16 cellular contexts compared by ENCODE assay signal in genomic region chr2:222479855-222480254, GRCh38. TPM values are rescaled to one million over a fixed set of nuclear protein-coding genes. Genes with fewer than 3 reads are reported as not detected.
DNase-seq lines count a peak whose midpoint lies in the region; ATAC-seq and TF ChIP-seq lines count a peak whose summit lies in the region.
"Had no signal": no experiment of that assay in that cellular context is flagged by ENCODE, and none has a peak within 500 bp of the region (broad histone marks: within the 10 kb centered on the region; RNA-seq: fewer than 3 reads in every experiment).

No MANE protein-coding gene starts in this region.

- CTCF ChIA-PET in HEK293 (lab: Yijun Ruan, JAX) (interaction anchor here (0.6 kb wide), 1 partner anchor 73 kb away, joined by 3 read pairs; no protein-coding TSS in a partner anchor), SK-N-SH (lab: Yijun Ruan, JAX) (interaction anchor here (0.7 to 5.4 kb wide), 3 partner anchors 12 to 161 kb away, joined by 3 to 42 read pairs (median 3); a partner anchor contains a TSS)

- H3K27me3 ChIP-seq in SK-N-SH (ENCODE audit: insufficient read depth) (no peaks in the 10 kb centered on the region), foreskin keratinocyte (peaks cover 61% of the 10 kb centered on the region)
- H3K27me3 ChIP-seq: MG63 had no signal

- no peak for TF ChIP-seq EP300 in SK-N-SH (IDR thresholded peaks at IDR 0.05; ENCODE audit: borderline replicate concordance in 1 of 2, low read depth in 1 of 2, low read length in 1 of 2)

- no peaks in the 10 kb centered on the region for H3K9me3 ChIP-seq in HEK293 (ENCODE audit: control insufficient read depth, insufficient read depth, low read depth, low read length)
- no peaks in the 10 kb centered on the region for H3K9me3 ChIP-seq in SK-N-SH
- H3K9me3 ChIP-seq: MG63 had no signal

- no peak overlapping the region for H3K9ac ChIP-seq in SK-N-SH

- H3K27ac ChIP-seq in HEK293 (ENCODE audit: extremely low read depth, low read depth, low read length) (no peak overlapping the region), SK-N-SH (ENCODE audit: low read depth in 2 of 2, low read length in 1 of 2) (no peak overlapping the region), foreskin keratinocyte (no peak overlapping the region)

- peak overlapping the region; percentile 47; the same call in 1 of the 2 replicates for H3K4me2 ChIP-seq in SK-N-SH

- no peaks in the 10 kb centered on the region for H3K9me2 ChIP-seq in SK-N-SH

- POLR2A ChIA-PET in HEK293 (lab: Yijun Ruan, JAX) (no interaction called here), SK-N-SH (lab: Yijun Ruan, JAX) (no interaction called here)

- ATAC-seq in foreskin keratinocyte (peak; percentile 47), HG03039 (IDR thresholded peaks at IDR 0.05; ENCODE audit: unreplicated experiment) (no peak), GM19397 (IDR thresholded peaks at IDR 0.05; ENCODE audit: unreplicated experiment) (no peak)

- DNase-seq in A172 (ENCODE audit: low spot score), result peak; percentile 16
- no peak for DNase-seq in SK-N-SH
- peak in 1 of 2 donors; percentile 20 for DNase-seq in foreskin keratinocyte
- no peak for DNase-seq in NCI-H774 (lab: John Stamatoyannopoulos, UW)
- no peak for DNase-seq in NOMO-1 treated with DMSO at 0.1 percent for 48 hours (lab: John Stamatoyannopoulos, UW; ENCODE audit: unreplicated experiment)
- DNase-seq: AML-193, DMS79, H7, MG63, NCI-H1092 treated with DMSO at 0.1 percent for 48 hours, NCI-H1694 treated with DMSO at 0.1 percent for 48 hours, NCI-H446, NCI-H748 treated with DMSO at 0.1 percent for 48 hours had no signal

- H3K36me3 ChIP-seq in HEK293 (ENCODE audit: control insufficient read depth in 2 of 2, insufficient read depth in 1 of 2, low read length in 2 of 2), result peaks cover 6 to 10% of the 10 kb centered on the region in 2 experiments
- H3K36me3 ChIP-seq in SK-N-SH (replicated peaks in 1 of 2; ENCODE audit: control insufficient read depth in 1 of 2, insufficient read depth in 2 of 2, low read length in 1 of 2), result no peaks in the 10 kb centered on the region
- H3K36me3 ChIP-seq: MG63 had no signal

- H3K4me1 ChIP-seq in HEK293 (ENCODE audit: control insufficient read depth, insufficient read depth, low read length), result peaks cover 26% of the 10 kb centered on the region
- no peaks in the 10 kb centered on the region for H3K4me1 ChIP-seq in SK-N-SH (ENCODE audit: control insufficient read depth in 1 of 2, insufficient read depth in 2 of 2, low read depth in 1 of 2, low read length in 1 of 2)
- H3K4me1 ChIP-seq in foreskin keratinocyte, result no peaks in the 10 kb centered on the region

- H3K4me3 ChIP-seq in HEK293 (ENCODE audit: low read depth, low read length) (no peak overlapping the region), SK-N-SH (ENCODE audit: low read depth in 2 of 2, low read length in 1 of 2) (0 out of 4 replicates have a peak overlapping the region, but pooled peaks of 1 of the 2 experiments have one; percentile 4)
- H3K4me3 ChIP-seq: MG63 had no signal

- no peaks in the 10 kb centered on the region for H3K79me2 ChIP-seq in SK-N-SH (ENCODE audit: insufficient read depth)

- no peaks in the 10 kb centered on the region for H3F3A ChIP-seq in SK-N-SH (replicated peaks; ENCODE audit: insufficient read depth)

- TF ChIP-seq CTCF in HEK293 (tag by site-specific recombination; IDR thresholded peaks at IDR 0.05) (no peak), SK-N-SH (IDR thresholded peaks at IDR 0.05) (no peak), foreskin keratinocyte (conservative IDR thresholded peaks at IDR 0.05) (no peak)

- no peak overlapping the region for H2AFZ ChIP-seq in SK-N-SH (ENCODE audit: low read depth)

- no peaks in the 10 kb centered on the region for H4K20me1 ChIP-seq in SK-N-SH (ENCODE audit: insufficient read depth)

- no peak for TF ChIP-seq RAD21 in SK-N-SH (IDR thresholded peaks at IDR 0.05; ENCODE audit: low read length)

TF ChIP-seq in HEK293, 187 proteins besides CTCF, POLR2A, EP300 and RAD21:
- TF ChIP-seq ZNF133 (tag by site-specific recombination; IDR thresholded peaks at IDR 0.05), result no peak
- TF ChIP-seq ZNF366 (tag by site-specific recombination; conservative IDR thresholded peaks at IDR 0.05), result peak; percentile 49; the same call in 1 of the 2 replicates
- TF ChIP-seq PRDM6 (tag by site-specific recombination; IDR thresholded peaks at IDR 0.05), result 0 out of 2 replicates have a peak, but pooled peaks have one; percentile 22

TF ChIP-seq in SK-N-SH, 30 proteins besides CTCF, POLR2A, EP300 and RAD21:
- TF ChIP-seq CHD2 (IDR thresholded peaks at IDR 0.05; ENCODE audit: low read length, partially characterized antibody) (no peak), PBX3 (IDR thresholded peaks at IDR 0.05) (peak; percentile 20; the same call in 1 of the 2 replicates)

RNA-seq across cellular contexts. Expression of gene SGPP2, which starts 55.5 kb away (rescaled TPM):
- not detected in 2 replicates for total RNA-seq in A172 (2014; rRNA removed; shearing (Covaris generic))
- 0.03 TPM in 2 replicates for polyA plus RNA-seq in SK-N-SH (2012; rRNA removed)
- 0.08 and 0.10 TPM in 2 replicates for polyA plus RNA-seq in SK-N-SH (2012; cell fraction: cytosol; rRNA removed)
- polyA plus RNA-seq in SK-N-SH (2012; cell fraction: nucleus; rRNA removed), result 0.01 and 0.04 TPM in 2 replicates
- 0.07 and 0.14 TPM in 2 replicates for total RNA-seq in foreskin keratinocyte
- polyA plus RNA-seq in foreskin keratinocyte, result 0.01 and 0.03 TPM in 2 replicates
- total RNA-seq: H7 had no signal
